Comparison of ENCODE assay signal across 2 cellular contexts in the genomic region with DNA sequence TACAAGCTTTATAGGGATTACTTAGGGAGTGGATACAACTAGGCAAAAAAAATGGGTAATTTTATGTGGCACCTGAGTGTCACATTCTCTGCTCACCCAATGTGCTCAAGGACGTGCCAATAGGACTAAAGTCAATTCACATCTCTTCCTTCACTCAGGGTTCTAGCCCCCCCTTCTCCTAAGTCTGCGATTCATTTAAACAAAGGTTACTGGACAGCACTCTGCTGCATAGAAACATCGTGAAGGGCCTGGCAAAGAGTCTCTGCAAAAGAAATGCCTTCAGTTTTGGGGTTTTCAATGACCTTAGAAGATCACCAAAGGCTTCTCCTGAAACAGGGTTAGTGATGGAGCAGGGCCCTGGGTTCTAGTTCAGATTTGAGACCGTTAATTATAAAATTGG.
TF ChIP-seq lines count a peak whose summit lies in the region.

No MANE protein-coding gene starts in this region.

TF ChIP-seq in liver, 16 proteins besides CTCF, POLR2A, EP300 and RAD21 (continued from another document):
- TF ChIP-seq, protein P1, sequence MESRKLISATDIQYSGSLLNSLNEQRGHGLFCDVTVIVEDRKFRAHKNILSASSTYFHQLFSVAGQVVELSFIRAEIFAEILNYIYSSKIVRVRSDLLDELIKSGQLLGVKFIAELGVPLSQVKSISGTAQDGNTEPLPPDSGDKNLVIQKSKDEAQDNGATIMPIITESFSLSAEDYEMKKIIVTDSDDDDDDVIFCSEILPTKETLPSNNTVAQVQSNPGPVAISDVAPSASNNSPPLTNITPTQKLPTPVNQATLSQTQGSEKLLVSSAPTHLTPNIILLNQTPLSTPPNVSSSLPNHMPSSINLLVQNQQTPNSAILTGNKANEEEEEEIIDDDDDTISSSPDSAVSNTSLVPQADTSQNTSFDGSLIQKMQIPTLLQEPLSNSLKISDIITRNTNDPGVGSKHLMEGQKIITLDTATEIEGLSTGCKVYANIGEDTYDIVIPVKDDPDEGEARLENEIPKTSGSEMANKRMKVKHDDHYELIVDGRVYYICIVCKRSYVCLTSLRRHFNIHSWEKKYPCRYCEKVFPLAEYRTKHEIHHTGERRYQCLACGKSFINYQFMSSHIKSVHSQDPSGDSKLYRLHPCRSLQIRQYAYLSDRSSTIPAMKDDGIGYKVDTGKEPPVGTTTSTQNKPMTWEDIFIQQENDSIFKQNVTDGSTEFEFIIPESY (IDR thresholded peaks at IDR 0.05): no peak
- TF ChIP-seq, protein P2, sequence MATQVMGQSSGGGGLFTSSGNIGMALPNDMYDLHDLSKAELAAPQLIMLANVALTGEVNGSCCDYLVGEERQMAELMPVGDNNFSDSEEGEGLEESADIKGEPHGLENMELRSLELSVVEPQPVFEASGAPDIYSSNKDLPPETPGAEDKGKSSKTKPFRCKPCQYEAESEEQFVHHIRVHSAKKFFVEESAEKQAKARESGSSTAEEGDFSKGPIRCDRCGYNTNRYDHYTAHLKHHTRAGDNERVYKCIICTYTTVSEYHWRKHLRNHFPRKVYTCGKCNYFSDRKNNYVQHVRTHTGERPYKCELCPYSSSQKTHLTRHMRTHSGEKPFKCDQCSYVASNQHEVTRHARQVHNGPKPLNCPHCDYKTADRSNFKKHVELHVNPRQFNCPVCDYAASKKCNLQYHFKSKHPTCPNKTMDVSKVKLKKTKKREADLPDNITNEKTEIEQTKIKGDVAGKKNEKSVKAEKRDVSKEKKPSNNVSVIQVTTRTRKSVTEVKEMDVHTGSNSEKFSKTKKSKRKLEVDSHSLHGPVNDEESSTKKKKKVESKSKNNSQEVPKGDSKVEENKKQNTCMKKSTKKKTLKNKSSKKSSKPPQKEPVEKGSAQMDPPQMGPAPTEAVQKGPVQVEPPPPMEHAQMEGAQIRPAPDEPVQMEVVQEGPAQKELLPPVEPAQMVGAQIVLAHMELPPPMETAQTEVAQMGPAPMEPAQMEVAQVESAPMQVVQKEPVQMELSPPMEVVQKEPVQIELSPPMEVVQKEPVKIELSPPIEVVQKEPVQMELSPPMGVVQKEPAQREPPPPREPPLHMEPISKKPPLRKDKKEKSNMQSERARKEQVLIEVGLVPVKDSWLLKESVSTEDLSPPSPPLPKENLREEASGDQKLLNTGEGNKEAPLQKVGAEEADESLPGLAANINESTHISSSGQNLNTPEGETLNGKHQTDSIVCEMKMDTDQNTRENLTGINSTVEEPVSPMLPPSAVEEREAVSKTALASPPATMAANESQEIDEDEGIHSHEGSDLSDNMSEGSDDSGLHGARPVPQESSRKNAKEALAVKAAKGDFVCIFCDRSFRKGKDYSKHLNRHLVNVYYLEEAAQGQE (IDR thresholded peaks at IDR 0.05): peak; percentile 70
- TF ChIP-seq GABPA (IDR thresholded peaks at IDR 0.05 in 1 of 2, conservative IDR thresholded peaks at IDR 0.05 in 1 of 2) (no peak), HNF4A (conservative IDR thresholded peaks at IDR 0.05) (no peak)
- TF ChIP-seq, protein P3, sequence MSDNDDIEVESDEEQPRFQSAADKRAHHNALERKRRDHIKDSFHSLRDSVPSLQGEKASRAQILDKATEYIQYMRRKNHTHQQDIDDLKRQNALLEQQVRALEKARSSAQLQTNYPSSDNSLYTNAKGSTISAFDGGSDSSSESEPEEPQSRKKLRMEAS (IDR thresholded peaks at IDR 0.05): no peak

TF ChIP-seq in HepG2, 621 proteins besides CTCF, POLR2A, EP300 and RAD21:
- TF ChIP-seq, protein P4, sequence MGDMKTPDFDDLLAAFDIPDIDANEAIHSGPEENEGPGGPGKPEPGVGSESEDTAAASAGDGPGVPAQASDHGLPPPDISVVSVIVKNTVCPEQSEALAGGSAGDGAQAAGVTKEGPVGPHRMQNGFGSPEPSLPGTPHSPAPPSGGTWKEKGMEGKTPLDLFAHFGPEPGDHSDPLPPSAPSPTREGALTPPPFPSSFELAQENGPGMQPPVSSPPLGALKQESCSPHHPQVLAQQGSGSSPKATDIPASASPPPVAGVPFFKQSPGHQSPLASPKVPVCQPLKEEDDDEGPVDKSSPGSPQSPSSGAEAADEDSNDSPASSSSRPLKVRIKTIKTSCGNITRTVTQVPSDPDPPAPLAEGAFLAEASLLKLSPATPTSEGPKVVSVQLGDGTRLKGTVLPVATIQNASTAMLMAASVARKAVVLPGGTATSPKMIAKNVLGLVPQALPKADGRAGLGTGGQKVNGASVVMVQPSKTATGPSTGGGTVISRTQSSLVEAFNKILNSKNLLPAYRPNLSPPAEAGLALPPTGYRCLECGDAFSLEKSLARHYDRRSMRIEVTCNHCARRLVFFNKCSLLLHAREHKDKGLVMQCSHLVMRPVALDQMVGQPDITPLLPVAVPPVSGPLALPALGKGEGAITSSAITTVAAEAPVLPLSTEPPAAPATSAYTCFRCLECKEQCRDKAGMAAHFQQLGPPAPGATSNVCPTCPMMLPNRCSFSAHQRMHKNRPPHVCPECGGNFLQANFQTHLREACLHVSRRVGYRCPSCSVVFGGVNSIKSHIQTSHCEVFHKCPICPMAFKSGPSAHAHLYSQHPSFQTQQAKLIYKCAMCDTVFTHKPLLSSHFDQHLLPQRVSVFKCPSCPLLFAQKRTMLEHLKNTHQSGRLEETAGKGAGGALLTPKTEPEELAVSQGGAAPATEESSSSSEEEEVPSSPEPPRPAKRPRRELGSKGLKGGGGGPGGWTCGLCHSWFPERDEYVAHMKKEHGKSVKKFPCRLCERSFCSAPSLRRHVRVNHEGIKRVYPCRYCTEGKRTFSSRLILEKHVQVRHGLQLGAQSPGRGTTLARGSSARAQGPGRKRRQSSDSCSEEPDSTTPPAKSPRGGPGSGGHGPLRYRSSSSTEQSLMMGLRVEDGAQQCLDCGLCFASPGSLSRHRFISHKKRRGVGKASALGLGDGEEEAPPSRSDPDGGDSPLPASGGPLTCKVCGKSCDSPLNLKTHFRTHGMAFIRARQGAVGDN (CRISPR knock-in tag; IDR thresholded peaks at IDR 0.05): no peak
- TF ChIP-seq PRMT3 (CRISPR knock-in tag; IDR thresholded peaks at IDR 0.05; ENCODE audit: borderline replicate concordance, low read depth) (no peak), ZNF772 (CRISPR knock-in tag; IDR thresholded peaks at IDR 0.05) (no peak), POGZ (CRISPR knock-in tag; IDR thresholded peaks at IDR 0.05) (no peak)
- TF ChIP-seq, protein P5, sequence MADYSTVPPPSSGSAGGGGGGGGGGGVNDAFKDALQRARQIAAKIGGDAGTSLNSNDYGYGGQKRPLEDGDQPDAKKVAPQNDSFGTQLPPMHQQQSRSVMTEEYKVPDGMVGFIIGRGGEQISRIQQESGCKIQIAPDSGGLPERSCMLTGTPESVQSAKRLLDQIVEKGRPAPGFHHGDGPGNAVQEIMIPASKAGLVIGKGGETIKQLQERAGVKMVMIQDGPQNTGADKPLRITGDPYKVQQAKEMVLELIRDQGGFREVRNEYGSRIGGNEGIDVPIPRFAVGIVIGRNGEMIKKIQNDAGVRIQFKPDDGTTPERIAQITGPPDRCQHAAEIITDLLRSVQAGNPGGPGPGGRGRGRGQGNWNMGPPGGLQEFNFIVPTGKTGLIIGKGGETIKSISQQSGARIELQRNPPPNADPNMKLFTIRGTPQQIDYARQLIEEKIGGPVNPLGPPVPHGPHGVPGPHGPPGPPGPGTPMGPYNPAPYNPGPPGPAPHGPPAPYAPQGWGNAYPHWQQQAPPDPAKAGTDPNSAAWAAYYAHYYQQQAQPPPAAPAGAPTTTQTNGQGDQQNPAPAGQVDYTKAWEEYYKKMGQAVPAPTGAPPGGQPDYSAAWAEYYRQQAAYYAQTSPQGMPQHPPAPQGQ (CRISPR knock-in tag; IDR thresholded peaks at IDR 0.05; ENCODE audit: borderline replicate concordance): no peak
TF ChIP-seq in HepG2: peak in this region for 0.
